2 cellular contexts compared by ENCODE assay signal in genomic region chr15:29765898-29766537, GRCh38.
A peak's percentile ranks its signal among the peaks of the same experiment; 100 is the strongest.
TF ChIP-seq lines count a peak whose summit lies in the region.

No MANE protein-coding gene starts in this region.

TF ChIP-seq in liver, 16 proteins besides CTCF, POLR2A, EP300 and RAD21:
- no peak for TF ChIP-seq FOXA2 (IDR thresholded peaks at IDR 0.05)
- TF ChIP-seq RXRA (IDR thresholded peaks at IDR 0.05), result peak; percentile 83 to 91
- TF ChIP-seq HNF4A (conservative IDR thresholded peaks at IDR 0.05), result peak; percentile 34 to 44

TF ChIP-seq in HepG2, 621 proteins besides CTCF, POLR2A, EP300 and RAD21:
- no peak for TF ChIP-seq U2AF1 (optimal IDR thresholded peaks at IDR 0.05; ENCODE audit: low read depth, low read length)
